18 cellular contexts compared by ENCODE assay signal in the genomic region with DNA sequence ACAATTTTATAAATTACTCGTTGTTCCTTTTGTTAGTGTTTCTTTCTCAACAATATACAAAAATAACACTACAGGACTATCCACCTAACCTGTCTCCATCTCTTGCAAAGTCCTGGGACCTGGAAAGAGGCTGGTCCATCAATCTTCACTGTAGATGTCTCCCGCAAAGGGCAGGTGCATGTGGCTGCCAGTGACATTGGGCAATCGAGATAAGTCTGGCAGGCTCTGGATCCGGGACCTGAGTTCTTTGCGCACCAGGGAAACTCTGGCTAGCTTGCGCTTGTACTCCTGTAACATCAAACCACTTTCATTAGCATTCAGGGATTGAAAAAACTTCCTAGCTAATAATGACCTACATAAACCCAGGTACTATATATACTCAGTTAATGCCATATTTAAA.
DNase-seq lines count a peak whose midpoint lies in the region; ATAC-seq, FAIRE-seq and TF ChIP-seq lines count a peak whose summit lies in the region.
"Had no signal": no experiment of that assay in that cellular context is flagged by ENCODE, and none has a peak within 500 bp of the region (broad histone marks: within the 10 kb centered on the region; RNA-seq: fewer than 3 reads in every experiment).

No MANE protein-coding gene starts in this region.

- no peak overlapping the region for H3K27ac ChIP-seq in liver (ENCODE audit: low read depth in 1 of 2, low read length in 2 of 2)
- no peak overlapping the region for H3K27ac ChIP-seq in HepG2 (ENCODE audit: extremely low read length, insufficient read depth, low read length)
- no peak overlapping the region for H3K27ac ChIP-seq in right lobe of liver
- H3K27ac ChIP-seq in caudate nucleus (ENCODE audit: low read depth, low read length), result no peak overlapping the region

- intact Hi-C loops in Right ventricle myocardium inferior (cut with DNase I), result no loop called here
- intact Hi-C loops in Right ventricle myocardium superior (cut with DNase I), result no loop called here
- intact Hi-C loops in HepG2 (cut with micrococcal nuclease; ENCODE audit: unreplicated experiment), result no loop called here
- intact Hi-C loops in right lobe of liver (cut with DNase I), result no loop called here

- H3K9ac ChIP-seq in liver (ENCODE audit: low read depth in 1 of 2, low read length in 2 of 2) (no peak overlapping the region), HepG2 (ENCODE audit: insufficient read depth, low read depth, low read length) (no peak overlapping the region)

- in situ Hi-C loops in HepG2 (cut with HindIII; ENCODE audit: extremely low pct_ligation_motif_present, low pct_unique_long_range_greater_than_20kb), result no loop called here

- WGBS in liver, result 61% methylated on average over 6 of the region's 6 CpGs
- 94% methylated on average over 6 of the region's 6 CpGs for WGBS in HepG2 (ENCODE audit: low lambda C conversion rate)
- WGBS in right lobe of liver (ENCODE audit: insufficient coverage, low coverage, low lambda C conversion rate, missing lambda C conversion rate), result 50% methylated on average over 6 of the region's 6 CpGs

- H3K4me3 ChIP-seq in liver (ENCODE audit: low read depth in 1 of 3, low read length in 3 of 3) (no peak overlapping the region), HepG2 (replicated peaks in 1 of 3; ENCODE audit: insufficient read depth in 1 of 3, low read depth in 2 of 3, low read length in 3 of 3) (no peak overlapping the region), right lobe of liver (no peak overlapping the region)
- H3K4me3 ChIP-seq: GM23338 had no signal

- H3K4me1 ChIP-seq in liver (ENCODE audit: control insufficient read depth in 4 of 4, insufficient read depth in 4 of 4, low read length in 3 of 4), result no peaks in the 10 kb centered on the region
- H3K4me1 ChIP-seq in HepG2 (ENCODE audit: insufficient read depth, low read length), result no peaks in the 10 kb centered on the region
- H3K4me1 ChIP-seq in right lobe of liver, result no peaks in the 10 kb centered on the region

- DNase-seq in Right ventricle myocardium inferior (ENCODE audit: missing footprints), result no peak
- DNase-seq in Right ventricle myocardium superior, result no peak
- no peak for DNase-seq in HepG2 (ENCODE audit: low spot score)
- peak in 2 of 3 donors; percentile 55 to 56 for DNase-seq in right lobe of liver
- no peak for DNase-seq in caudate nucleus (lab: John Stamatoyannopoulos, UW)
- DNase-seq: C1 segment of cervical spinal cord; Calu3; CD4-positive, alpha-beta memory T cell; COR-L47; DMS53; DMS79 treated with DMSO at 0.1 percent for 48 hours; GF-D8; H9 had no signal

- no peak for FAIRE-seq in HepG2 (lab: Jason Lieb, UNC)
- FAIRE-seq: GM12891, GM18507 had no signal

- ATAC-seq in Right ventricle myocardium inferior (peak; percentile 50), Right ventricle myocardium superior (ENCODE audit: poor library complexity) (no peak), HepG2 (no peak), right lobe of liver (peak; percentile 63 to 90 (median 76))
- ATAC-seq: HCT116 had no signal

- POLR2A ChIA-PET in HepG2 (lab: Yijun Ruan, JAX), result no interaction called here

- H4K20me1 ChIP-seq in HepG2 (ENCODE audit: insufficient read depth, low read length), result no peaks in the 10 kb centered on the region

- no peak for TF ChIP-seq EP300 in HepG2 (IDR thresholded peaks at IDR 0.05; ENCODE audit: low read depth in 2 of 2, low read length in 2 of 2)
- no peak for TF ChIP-seq EP300 in HepG2 (CRISPR knock-in tag; IDR thresholded peaks at IDR 0.05; ENCODE audit: borderline replicate concordance)

- no peaks in the 10 kb centered on the region for H3K79me2 ChIP-seq in HepG2 (ENCODE audit: insufficient read depth, low read length)

- H3K27me3 ChIP-seq in liver (ENCODE audit: control insufficient read depth in 4 of 4, insufficient read depth in 4 of 4, low read length in 3 of 4), result no peaks in the 10 kb centered on the region
- H3K27me3 ChIP-seq in HepG2 (ENCODE audit: control insufficient read depth in 1 of 2, insufficient read depth in 2 of 2, low read length in 2 of 2), result no peaks in the 10 kb centered on the region
- no peaks in the 10 kb centered on the region for H3K27me3 ChIP-seq in right lobe of liver

- no peak overlapping the region for H3K4me2 ChIP-seq in HepG2 (ENCODE audit: low read depth, low read length)
- H3K4me2 ChIP-seq: GM23338 had no signal

- peaks cover 0 to 13% (median 5%) of the 10 kb centered on the region in 4 donors for H3K36me3 ChIP-seq in liver (ENCODE audit: control insufficient read depth in 4 of 4, insufficient read depth in 3 of 4, low read depth in 1 of 4, low read length in 3 of 4)
- H3K36me3 ChIP-seq in HepG2 (replicated peaks in 1 of 2; ENCODE audit: control insufficient read depth in 1 of 2, insufficient read depth in 2 of 2, low read length in 2 of 2), result 0 out of 5 replicates have a peak, but pooled peaks cover 1 to 12% of the 10 kb centered on the region in 2 experiments
- peaks cover 0 to 25% (median 2%) of the 10 kb centered on the region in 4 donors for H3K36me3 ChIP-seq in right lobe of liver

- CTCF ChIA-PET in HepG2 (lab: Yijun Ruan, JAX; ENCODE audit: low intra/inter-chr PET ratio, low total read pairs), result no interaction called here

- no peaks in the 10 kb centered on the region for H3K9me3 ChIP-seq in liver (ENCODE audit: control insufficient read depth in 4 of 4, low read length in 3 of 4)
- H3K9me3 ChIP-seq in HepG2 (ENCODE audit: low read length), result no peaks in the 10 kb centered on the region
- H3K9me3 ChIP-seq in right lobe of liver, result no peaks in the 10 kb centered on the region

- TF ChIP-seq CTCF in liver (IDR thresholded peaks at IDR 0.05; ENCODE audit: low read depth, low read length, missing input control) (no peak), HepG2 (CRISPR knock-in tag; IDR thresholded peaks at IDR 0.05) (no peak), right lobe of liver (IDR thresholded peaks at IDR 0.05) (no peak)

- TF ChIP-seq RAD21 in liver (IDR thresholded peaks at IDR 0.05) (no peak), HepG2 (CRISPR knock-in tag; IDR thresholded peaks at IDR 0.05) (no peak)

- TF ChIP-seq POLR2A in HepG2 (IDR thresholded peaks at IDR 0.05; ENCODE audit: insufficient read depth in 1 of 2, low read depth in 2 of 2, low read length in 2 of 2) (no peak), right lobe of liver (IDR thresholded peaks at IDR 0.05) (no peak)

- no peak overlapping the region for H2AFZ ChIP-seq in HepG2 (ENCODE audit: low read length)
- H2AFZ ChIP-seq: GM23338 had no signal

- no TSS peak for BruUV-seq in HepG2 (replicated peaks; lab: Mats Ljungman, UMichigan)

TF ChIP-seq in liver, 16 proteins besides CTCF, POLR2A, EP300 and RAD21 (continues in another document):
- TF ChIP-seq GABPA (IDR thresholded peaks at IDR 0.05 in 1 of 2, conservative IDR thresholded peaks at IDR 0.05 in 1 of 2), result no peak
- TF ChIP-seq HNF4G (IDR thresholded peaks at IDR 0.05), result no peak
- no peak for TF ChIP-seq HNF4A (conservative IDR thresholded peaks at IDR 0.05)
- TF ChIP-seq TAF1 (conservative IDR thresholded peaks at IDR 0.05), result no peak
- TF ChIP-seq FOXA1 (IDR thresholded peaks at IDR 0.05), result no peak
- no peak for TF ChIP-seq FOXA2 (IDR thresholded peaks at IDR 0.05)
- TF ChIP-seq, protein P1, sequence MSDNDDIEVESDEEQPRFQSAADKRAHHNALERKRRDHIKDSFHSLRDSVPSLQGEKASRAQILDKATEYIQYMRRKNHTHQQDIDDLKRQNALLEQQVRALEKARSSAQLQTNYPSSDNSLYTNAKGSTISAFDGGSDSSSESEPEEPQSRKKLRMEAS (IDR thresholded peaks at IDR 0.05), result peak; percentile 25

TF ChIP-seq in HepG2, 621 proteins besides CTCF, POLR2A, EP300 and RAD21:
- TF ChIP-seq HNF4G (IDR thresholded peaks at IDR 0.05; ENCODE audit: borderline replicate concordance, low read depth, low read length) (no peak), HNF4G (CRISPR knock-in tag; IDR thresholded peaks at IDR 0.05; ENCODE audit: borderline replicate concordance, low read depth) (no peak), RAD51 (IDR thresholded peaks at IDR 0.05; ENCODE audit: borderline replicate concordance) (no peak)
- TF ChIP-seq, protein P2, sequence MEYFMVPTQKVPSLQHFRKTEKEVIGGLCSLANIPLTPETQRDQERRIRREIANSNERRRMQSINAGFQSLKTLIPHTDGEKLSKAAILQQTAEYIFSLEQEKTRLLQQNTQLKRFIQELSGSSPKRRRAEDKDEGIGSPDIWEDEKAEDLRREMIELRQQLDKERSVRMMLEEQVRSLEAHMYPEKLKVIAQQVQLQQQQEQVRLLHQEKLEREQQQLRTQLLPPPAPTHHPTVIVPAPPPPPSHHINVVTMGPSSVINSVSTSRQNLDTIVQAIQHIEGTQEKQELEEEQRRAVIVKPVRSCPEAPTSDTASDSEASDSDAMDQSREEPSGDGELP (IDR thresholded peaks at IDR 0.05; ENCODE audit: borderline replicate concordance, low read depth), result no peak

Comparison
In these comparisons a context has a peak if more than half of its experiments do, and no peak if none do; other contexts are left out.
1. ATAC-seq: peak in Right ventricle myocardium inferior (single experiment) and right lobe of liver (4 of 4); none in Right ventricle myocardium superior (single experiment) and HepG2 (single experiment).
2. DNase-seq: peak in right lobe of liver (2 of 3); none in Right ventricle myocardium inferior (single experiment), Right ventricle myocardium superior (single experiment), HepG2 (single experiment) and caudate nucleus (0 of 61).